8 cellular contexts compared by ENCODE assay signal in genomic region chr6:20688710-20689500, GRCh38.
DNase-seq lines count a peak whose midpoint lies in the region; ATAC-seq and TF ChIP-seq lines count a peak whose summit lies in the region.

No MANE protein-coding gene starts in this region.

- ATAC-seq in HG03439 (IDR thresholded peaks at IDR 0.05; ENCODE audit: unreplicated experiment) = peak; percentile 87
- peak; percentile 51 for ATAC-seq in stimulated activated memory B cell treated with anti-CD40 and anti-IgM and Interleukin-4, amounts not matched to agents 10 μg/mL and 1 μg/mL and 100 μg/mL, for 72 hours

- peak overlapping the region; percentile 33 for H3K4me3 Mint-ChIP-seq in stimulated activated memory B cell treated with anti-CD40 and anti-IgM and Interleukin-4, amounts not matched to agents 10 μg/mL and 1 μg/mL and 100 μg/mL, for 72 hours

- H3K36me3 Mint-ChIP-seq in stimulated activated memory B cell treated with anti-CD40 and anti-IgM and Interleukin-4, amounts not matched to agents 10 μg/mL and 1 μg/mL and 100 μg/mL, for 72 hours = peaks cover 18% of the 10 kb centered on the region

- no peak overlapping the region for H3K4me3 ChIP-seq in uterus

- no peaks in the 10 kb centered on the region for H3K9me3 ChIP-seq in uterus

- H3K27ac ChIP-seq in uterus = no peak overlapping the region

- peaks cover 36% of the 10 kb centered on the region for H3K4me1 Mint-ChIP-seq in stimulated activated memory B cell treated with anti-CD40 and anti-IgM and Interleukin-4, amounts not matched to agents 10 μg/mL and 1 μg/mL and 100 μg/mL, for 72 hours

- no peaks in the 10 kb centered on the region for H3K4me1 ChIP-seq in uterus

- peak overlapping the region; percentile 30 for H3K27ac Mint-ChIP-seq in stimulated activated memory B cell treated with anti-CD40 and anti-IgM and Interleukin-4, amounts not matched to agents 10 μg/mL and 1 μg/mL and 100 μg/mL, for 72 hours

- intact Hi-C loops in uterus (cut with DNase I; ENCODE audit: low total_unique reads) = no loop called here

- H3K27me3 Mint-ChIP-seq in stimulated activated memory B cell treated with anti-CD40 and anti-IgM and Interleukin-4, amounts not matched to agents 10 μg/mL and 1 μg/mL and 100 μg/mL, for 72 hours = no peaks in the 10 kb centered on the region

- H3K9me3 Mint-ChIP-seq in stimulated activated memory B cell treated with anti-CD40 and anti-IgM and Interleukin-4, amounts not matched to agents 10 μg/mL and 1 μg/mL and 100 μg/mL, for 72 hours = no peaks in the 10 kb centered on the region

- no peak for TF ChIP-seq POLR2A in uterus (IDR thresholded peaks at IDR 0.05)

- H3K36me3 ChIP-seq in uterus = no peaks in the 10 kb centered on the region

- DNase-seq in Daoy (ENCODE audit: low read depth) = peak; percentile 80
- DNase-seq in GM20000 (ENCODE audit: low spot score) = peak; percentile 25
- DNase-seq in T1000 (lab: John Stamatoyannopoulos, UW) = peak; percentile 32
- DNase-seq in NCI-H2081 treated with DMSO at 0.1 percent for 48 hours (lab: John Stamatoyannopoulos, UW) = no peak
- DNase-seq in uterus = no peak
- no peak for DNase-seq in NCI-H2227 treated with DMSO at 0.1 percent for 48 hours (lab: John Stamatoyannopoulos, UW)

- no peaks in the 10 kb centered on the region for H3K27me3 ChIP-seq in uterus

- TF ChIP-seq CTCF in GM20000 (IDR thresholded peaks at IDR 0.05; ENCODE audit: extremely low read depth, missing control alignments) (no peak), uterus (IDR thresholded peaks at IDR 0.05) (no peak)

Comparison
In these comparisons a context has a peak if more than half of its experiments do, and no peak if none do; other contexts are left out.
1. DNase-seq: peak in Daoy (single experiment), GM20000 (single experiment) and T1000 (single experiment); none in NCI-H2081 treated with DMSO at 0.1 percent for 48 hours (single experiment), uterus (0 of 2) and NCI-H2227 treated with DMSO at 0.1 percent for 48 hours (single experiment).